Comparison of ENCODE assay signal across 12 cellular contexts in genomic region chr22:50613291-50613981, GRCh38. TPM values are rescaled to one million over a fixed set of nuclear protein-coding genes. Genes with fewer than 3 reads are reported as not detected.
DNase-seq lines count a peak whose midpoint lies in the region; ATAC-seq and TF ChIP-seq lines count a peak whose summit lies in the region.
"Had no signal": no experiment of that assay in that cellular context is flagged by ENCODE, and none has a peak within 500 bp of the region (broad histone marks: within the 10 kb centered on the region; RNA-seq: fewer than 3 reads in every experiment).

No MANE protein-coding gene starts in this region.

- no peak overlapping the region for H3K23ac ChIP-seq in trophoblast cell (ENCODE audit: low read length)

- H3K4ac ChIP-seq in trophoblast cell (ENCODE audit: low read depth, low read length): no peak overlapping the region

- no CpG with 5 or more reads among the region's 22 CpGs for WGBS in trophoblast cell (ENCODE audit: extremely low coverage, insufficient coverage, insufficient read length)
- WGBS in esophagus muscularis mucosa: 69% methylated on average over 22 of the region's 22 CpGs
- 21 to 65% methylated on average over 22 of the region's 22 CpGs for WGBS in sigmoid colon, 2 donors

- no peak overlapping the region for H4K12ac ChIP-seq in trophoblast cell (ENCODE audit: low read depth, low read length)

- H4K8ac ChIP-seq in trophoblast cell (ENCODE audit: low read depth, low read length): no peak overlapping the region

- no peak overlapping the region for H2BK5ac ChIP-seq in trophoblast cell (ENCODE audit: low read depth, low read length, poor library complexity)

- H3K14ac ChIP-seq in trophoblast cell (ENCODE audit: low read length): no peak overlapping the region

- H3K9me3 ChIP-seq in trophoblast cell (ENCODE audit: insufficient read depth, low read depth, low read length) (no peaks in the 10 kb centered on the region), esophagus muscularis mucosa (no peaks in the 10 kb centered on the region), sigmoid colon (no peaks in the 10 kb centered on the region)

- H3K36me3 ChIP-seq in H7 (replicated peaks; ENCODE audit: control insufficient read depth, insufficient read depth, low read length) (no peaks in the 10 kb centered on the region), trophoblast cell (ENCODE audit: control insufficient read depth in 1 of 2, insufficient read depth in 2 of 2, low read length in 2 of 2) (no peaks in the 10 kb centered on the region), esophagus muscularis mucosa (no peaks in the 10 kb centered on the region), sigmoid colon (no peaks in the 10 kb centered on the region)

- no peak overlapping the region for H3K4me2 ChIP-seq in trophoblast cell (ENCODE audit: low read length)

- TF ChIP-seq POLR2A in esophagus muscularis mucosa (IDR thresholded peaks at IDR 0.05; ENCODE audit: low read depth) (no peak), sigmoid colon (IDR thresholded peaks at IDR 0.05) (peak in 1 of 2 donors; percentile 16)

- no peak overlapping the region for H2BK120ac ChIP-seq in trophoblast cell (ENCODE audit: insufficient read depth, low read length, poor library complexity)

- H2AFZ ChIP-seq in trophoblast cell (ENCODE audit: insufficient read depth, low read length, poor library complexity): no peak overlapping the region

- H3K4me3 ChIP-seq in H7 (ENCODE audit: insufficient read depth, low read depth, low read length): no peak overlapping the region
- no peak overlapping the region for H3K4me3 ChIP-seq in fibroblast of mammary gland (ENCODE audit: control insufficient read depth, low read depth, low read length)
- H3K4me3 ChIP-seq in trophoblast cell (ENCODE audit: low read depth, low read length): peak overlapping the region; percentile 53
- H3K4me3 ChIP-seq in esophagus muscularis mucosa: no peak overlapping the region
- H3K4me3 ChIP-seq in sigmoid colon: no peak overlapping the region

- H3K4me1 ChIP-seq in trophoblast cell (ENCODE audit: control insufficient read depth in 1 of 2, insufficient read depth in 2 of 2, low read length in 2 of 2) (peaks cover 0 to 4% of the 10 kb centered on the region in 2 experiments), esophagus muscularis mucosa (peaks cover 0 to 5% (median 0%) of the 10 kb centered on the region in 4 donors), sigmoid colon (no peaks in the 10 kb centered on the region)

- H3K27ac ChIP-seq in trophoblast cell (ENCODE audit: low read depth, low read length): no peak overlapping the region
- H3K27ac ChIP-seq in esophagus muscularis mucosa (replicated peaks in 1 of 4): no peak overlapping the region
- no peak overlapping the region for H3K27ac ChIP-seq in sigmoid colon

- H3K18ac ChIP-seq in trophoblast cell (ENCODE audit: low read length): no peak overlapping the region

- H2AK5ac ChIP-seq in trophoblast cell (ENCODE audit: low read length): no peak overlapping the region

- TF ChIP-seq EP300 in esophagus muscularis mucosa (IDR thresholded peaks at IDR 0.05) (no peak), sigmoid colon (IDR thresholded peaks at IDR 0.05) (no peak)

- DNase-seq in H7 (peak; percentile 80), NCI-H748 treated with DMSO at 0.1 percent for 48 hours (lab: John Stamatoyannopoulos, UW) (peak; percentile 8), fibroblast of mammary gland (ENCODE audit: low read depth) (peak; percentile 50), trophoblast cell (no peak), cortex of kidney (lab: John Stamatoyannopoulos, UW) (no peak), esophagus muscularis mucosa (ENCODE audit: extremely low spot score) (no peak), sigmoid colon (no peak)
- DNase-seq: activated effector memory CD4-positive, alpha-beta T cell treated with anti-CD3 and anti-CD28 coated beads, Interleukin-2, amount 50 U/mL, for 16 hours; DMS79 treated with DMSO at 0.1 percent for 48 hours; occipital lobe had no signal

- no peak overlapping the region for H3K9ac ChIP-seq in trophoblast cell (ENCODE audit: low read length)

- H3K79me2 ChIP-seq in trophoblast cell (ENCODE audit: control insufficient read depth, insufficient read depth, low read length, poor library complexity): no peaks in the 10 kb centered on the region

- no peaks in the 10 kb centered on the region for H3K79me1 ChIP-seq in trophoblast cell (ENCODE audit: low read length)

- intact Hi-C loops in esophagus muscularis mucosa (cut with DNase I): no loop called here
- intact Hi-C loops in sigmoid colon (cut with DNase I): no loop called here

- no peak for ATAC-seq in HG03521 (IDR thresholded peaks at IDR 0.05; ENCODE audit: unreplicated experiment)

- no peak overlapping the region for H4K91ac ChIP-seq in trophoblast cell (ENCODE audit: low read depth, low read length)

- no peak overlapping the region for H2BK12ac ChIP-seq in trophoblast cell (ENCODE audit: low read length)

- peaks cover 8% of the 10 kb centered on the region; the same call in 1 of the 2 replicates for H3K27me3 ChIP-seq in H7 (ENCODE audit: control insufficient read depth, insufficient read depth, low read length)
- no peaks in the 10 kb centered on the region for H3K27me3 ChIP-seq in trophoblast cell (ENCODE audit: insufficient read depth, low read length)
- H3K27me3 ChIP-seq in esophagus muscularis mucosa: peaks cover 0 to 59% (median 2%) of the 10 kb centered on the region in 4 donors
- H3K27me3 ChIP-seq in sigmoid colon: peaks cover 3 to 74% (median 26%) of the 10 kb centered on the region in 3 donors

- no peak for TF ChIP-seq CTCF in fibroblast of mammary gland (conservative IDR thresholded peaks at IDR 0.05; ENCODE audit: control insufficient read depth, insufficient read depth, low read depth, low read length)
- no peak for TF ChIP-seq CTCF in esophagus muscularis mucosa (IDR thresholded peaks at IDR 0.05)
- TF ChIP-seq CTCF in sigmoid colon (IDR thresholded peaks at IDR 0.05): no peak

RNA-seq across cellular contexts. Expression of gene MAPK8IP2, which starts 12.8 kb away (rescaled TPM):
- total RNA-seq in H7 (2014; rRNA removed; shearing (Covaris generic)): 1.7 and 3.4 TPM in 2 replicates
- 0.58 and 0.66 TPM in 2 replicates for polyA plus RNA-seq in trophoblast cell (2013)
- total RNA-seq in esophagus muscularis mucosa (1 to 10 TPM; 1.2 to 4.2 (median 3.4) TPM), sigmoid colon (1 to 10 TPM in 3 of 4 donors, under 1 TPM in 1; 0.66 to 2.9 (median 2.0) TPM)
- 1 to 10 TPM in 1 of 3 donors, under 1 TPM in 2; under 0.01 to 1.9 (median 0.23) TPM for polyA plus RNA-seq in sigmoid colon

RNA-seq across cellular contexts. Expression of gene ARSA, which starts 14.5 kb away (rescaled TPM):
- total RNA-seq in H7 (2014; rRNA removed; shearing (Covaris generic)): 9.5 and 11.3 TPM in 2 replicates
- polyA plus RNA-seq in trophoblast cell (2013): 17.7 and 18.7 TPM in 2 replicates
- total RNA-seq in esophagus muscularis mucosa: 10 to 100 TPM; 24.5 to 49.4 (median 28.8) TPM
- 10 to 100 TPM; 19.3 to 26.3 (median 23.8) TPM for total RNA-seq in sigmoid colon
- polyA plus RNA-seq in sigmoid colon: 10 to 100 TPM; 10.8 to 56.9 (median 26.8) TPM

RNA-seq across cellular contexts. Expression of gene CHKB, which starts 30.8 kb away (rescaled TPM):
- total RNA-seq in H7 (2014; rRNA removed; shearing (Covaris generic)): 42.1 and 54.5 TPM in 2 replicates
- 40.3 and 43.1 TPM in 2 replicates for polyA plus RNA-seq in trophoblast cell (2013)
- total RNA-seq in esophagus muscularis mucosa (10 to 100 TPM; 20.7 to 43.5 (median 33.0) TPM), sigmoid colon (10 to 100 TPM; 22.0 to 55.1 (median 39.2) TPM)
- polyA plus RNA-seq in sigmoid colon: 10 to 100 TPM; 24.7 to 90.0 (median 37.8) TPM

RNA-seq across cellular contexts. Expression of gene CPT1B, which starts 35.2 kb away (rescaled TPM):
- 24.0 and 27.6 TPM in 2 replicates for total RNA-seq in H7 (2014; rRNA removed; shearing (Covaris generic))
- polyA plus RNA-seq in trophoblast cell (2013): 18.3 and 19.4 TPM in 2 replicates
- total RNA-seq in esophagus muscularis mucosa: 10 to 100 TPM in 2 of 4 donors, 1 to 10 TPM in 2; 5.0 to 19.6 (median 14.6) TPM
- 10 to 100 TPM in 1 of 4 donors, 1 to 10 TPM in 3; 1.4 to 10.2 (median 6.1) TPM for total RNA-seq in sigmoid colon
- polyA plus RNA-seq in sigmoid colon: 10 to 100 TPM in 1 of 3 donors, 1 to 10 TPM in 2; 3.2 to 22.6 (median 4.2) TPM

RNA-seq across cellular contexts. Expression of gene SYCE3, which starts 50.7 kb away (rescaled TPM):
- total RNA-seq in H7 (2014; rRNA removed; shearing (Covaris generic)): not detected in 2 replicates
- polyA plus RNA-seq in trophoblast cell (2013): 0.53 and 0.62 TPM in 2 replicates
- total RNA-seq in esophagus muscularis mucosa (not detected), sigmoid colon (not detected)
- polyA plus RNA-seq in sigmoid colon: not detected
- total RNA-seq: occipital lobe, RPMI7951 had no signal

Comparison
In these comparisons a context has a peak if more than half of its experiments do, and no peak if none do; other contexts are left out.
1. DNase-seq: peak in H7 (single experiment), NCI-H748 treated with DMSO at 0.1 percent for 48 hours (single experiment) and fibroblast of mammary gland (single experiment); none in trophoblast cell (0 of 2), cortex of kidney (single experiment), esophagus muscularis mucosa (single experiment) and sigmoid colon (single experiment).